ENCODE assay signal across 3 cellular contexts in genomic region chr11:111221936-111222335, GRCh38. TPM values are rescaled to one million over a fixed set of nuclear protein-coding genes. Genes with fewer than 3 reads are reported as not detected.
"Had no signal": no experiment of that assay in that cellular context is flagged by ENCODE, and none has a peak within 500 bp of the region (broad histone marks: within the 10 kb centered on the region; RNA-seq: fewer than 3 reads in every experiment).

No MANE protein-coding gene starts in this region.

RNA-seq across cellular contexts. Expression of gene POU2AF2, which starts 23.6 kb away (rescaled TPM):
- total RNA-seq: H9, IMR-90, K562 had no signal
- polyA plus RNA-seq: IMR-90, K562 had no signal
